Comparison of ENCODE assay signal across 25 cellular contexts in the genomic region with DNA sequence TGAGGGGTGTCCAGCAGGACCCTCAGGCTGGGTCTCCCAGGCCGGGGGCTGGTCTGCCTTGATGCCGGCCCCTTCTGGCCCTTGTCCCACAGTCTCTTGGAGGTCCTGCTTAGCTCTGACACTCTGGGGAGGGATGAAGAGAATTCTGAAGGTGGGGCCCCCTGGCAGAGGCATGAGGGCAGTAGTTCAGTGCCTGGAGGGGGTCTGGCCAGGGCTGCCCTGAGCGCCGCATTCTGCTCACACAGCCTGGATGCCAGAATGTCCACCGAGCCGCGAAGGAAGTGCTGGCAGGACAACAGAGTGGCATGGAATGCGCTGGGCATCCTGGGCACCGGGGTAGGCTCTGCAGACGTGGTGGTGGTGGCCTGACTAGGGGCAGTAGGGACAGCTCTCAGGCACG. TPM values are rescaled to one million over a fixed set of nuclear protein-coding genes. Genes with fewer than 3 reads are reported as not detected.
DNase-seq lines count a peak whose midpoint lies in the region; ATAC-seq, FAIRE-seq and TF ChIP-seq lines count a peak whose summit lies in the region.
"Had no signal": no experiment of that assay in that cellular context is flagged by ENCODE, and none has a peak within 500 bp of the region (broad histone marks: within the 10 kb centered on the region; RNA-seq: fewer than 3 reads in every experiment).

No MANE protein-coding gene starts in this region.

- no peak overlapping the region for H3K18ac ChIP-seq in mesenchymal stem cell (ENCODE audit: low read depth in 1 of 2, low read length in 2 of 2)

- no peak overlapping the region for H2BK5ac ChIP-seq in mesenchymal stem cell (ENCODE audit: low read depth, low read length, poor library complexity, severe bottlenecking)

- WGBS in mesenchymal stem cell, result 95% methylated on average over 11 of the region's 11 CpGs

- FAIRE-seq in bronchial epithelial cell (lab: Jason Lieb, UNC), result peak; percentile 32
- FAIRE-seq: GM19239 had no signal

- peaks cover 3 to 4% of the 10 kb centered on the region in 2 donors for H3K36me3 Mint-ChIP-seq in activated T-cell treated with anti-CD3 and anti-CD28 coated beads, Interleukin-2, amount 50 U/mL, for 72 hours (ENCODE audit: insufficient read depth in 2 of 2)
- H3K36me3 Mint-ChIP-seq: activated naive CD8-positive, alpha-beta T cell treated with anti-CD3 and anti-CD28 coated beads, Interleukin-2, amount 10 ng/mL, durations not matched to agents 7 days and 5 days had no signal

- H3K4me3 Mint-ChIP-seq in activated T-cell treated with anti-CD3 and anti-CD28 coated beads, Interleukin-2, amount 50 U/mL, for 72 hours, result no peak overlapping the region
- H3K4me3 Mint-ChIP-seq: activated naive CD8-positive, alpha-beta T cell treated with anti-CD3 and anti-CD28 coated beads, Interleukin-2, amount 10 ng/mL, durations not matched to agents 7 days and 5 days; HFFc6; IgD-negative memory B cell; neural crest cell; WTC11 had no signal

- H3K27ac ChIP-seq in HEK293 (ENCODE audit: extremely low read depth, low read depth, low read length), result no peak overlapping the region
- no peak overlapping the region for H3K27ac ChIP-seq in mesenchymal stem cell (ENCODE audit: low read length, poor library complexity, severe bottlenecking)
- H3K27ac ChIP-seq in subcutaneous abdominal adipose tissue (ENCODE audit: low read depth, low read length), result peak overlapping the region; percentile 70

- H3K9me3 Mint-ChIP-seq in activated T-cell treated with anti-CD3 and anti-CD28 coated beads, Interleukin-2, amount 50 U/mL, for 72 hours, result peaks cover 2 to 6% of the 10 kb centered on the region in 2 donors

- no peak overlapping the region for H3K27ac Mint-ChIP-seq in activated T-cell treated with anti-CD3 and anti-CD28 coated beads, Interleukin-2, amount 50 U/mL, for 72 hours
- H3K27ac Mint-ChIP-seq: activated naive CD8-positive, alpha-beta T cell treated with anti-CD3 and anti-CD28 coated beads, Interleukin-2, amount 10 ng/mL, durations not matched to agents 7 days and 5 days; activated T-helper 2 cell treated with anti-CD3 and anti-CD28 coated beads, Interferon-gamma antibody, Interleukin-2, Interleukin-4, amounts not matched to agents 10 μg/mL and 5 μg/mL and 100 μg/mL, durations not matched to agents 14 hours and 24 hours and 36 hours; HFFc6; WTC11 had no signal

- no peaks in the 10 kb centered on the region for H3K4me1 ChIP-seq in HEK293 (ENCODE audit: control insufficient read depth, insufficient read depth, low read length)
- H3K4me1 ChIP-seq in mesenchymal stem cell (ENCODE audit: control insufficient read depth, insufficient read depth, low read depth, low read length), result peaks cover 21% of the 10 kb centered on the region
- H3K4me1 ChIP-seq in subcutaneous abdominal adipose tissue (ENCODE audit: control insufficient read depth in 5 of 5, insufficient read depth in 5 of 5, low read length in 5 of 5), result peaks cover 22 to 86% (median 84%) of the 10 kb centered on the region in 5 donors

- no peak overlapping the region for H2AFZ ChIP-seq in mesenchymal stem cell (ENCODE audit: low read depth, low read length)

- TF ChIP-seq CTCF in HEK293 (tag by site-specific recombination; IDR thresholded peaks at IDR 0.05) (no peak), bronchial epithelial cell (IDR thresholded peaks at IDR 0.05; ENCODE audit: insufficient read depth, low read length, severe bottlenecking) (no peak)

- no peak overlapping the region for H4K91ac ChIP-seq in mesenchymal stem cell (ENCODE audit: low read length)

- H3K4me3 ChIP-seq in HEK293 (ENCODE audit: low read depth, low read length) (no peak overlapping the region), bronchial epithelial cell (ENCODE audit: low read depth, low read length) (no peak overlapping the region), mesenchymal stem cell (ENCODE audit: insufficient read depth in 1 of 2, low read depth in 1 of 2, low read length in 2 of 2) (no peak overlapping the region), subcutaneous abdominal adipose tissue (ENCODE audit: low read depth in 1 of 5, low read length in 5 of 5) (no peak overlapping the region)
- H3K4me3 ChIP-seq: heart right ventricle had no signal

- peaks cover 2% of the 10 kb centered on the region for H3K27me3 ChIP-seq in bronchial epithelial cell (ENCODE audit: control insufficient read depth, insufficient read depth, low read length)
- H3K27me3 ChIP-seq in mesenchymal stem cell (ENCODE audit: control insufficient read depth in 1 of 2, insufficient read depth in 1 of 2, low read length in 2 of 2), result no peaks in the 10 kb centered on the region
- no peaks in the 10 kb centered on the region for H3K27me3 ChIP-seq in subcutaneous abdominal adipose tissue (ENCODE audit: control insufficient read depth in 5 of 5, insufficient read depth in 4 of 5, low read length in 5 of 5)
- H3K27me3 ChIP-seq: heart right ventricle had no signal

- H3K27me3 Mint-ChIP-seq in activated T-cell treated with anti-CD3 and anti-CD28 coated beads, Interleukin-2, amount 50 U/mL, for 72 hours (ENCODE audit: low read depth), result peaks cover 10% of the 10 kb centered on the region

- H3K4me1 Mint-ChIP-seq in activated T-cell treated with anti-CD3 and anti-CD28 coated beads, Interleukin-2, amount 50 U/mL, for 72 hours (ENCODE audit: low read depth), result no peaks in the 10 kb centered on the region

- no peak overlapping the region for H2AK5ac ChIP-seq in mesenchymal stem cell (ENCODE audit: low read length, severe bottlenecking)

- no peak overlapping the region for H3K9ac ChIP-seq in mesenchymal stem cell (ENCODE audit: low read length)
- no peak overlapping the region for H3K9ac ChIP-seq in subcutaneous abdominal adipose tissue (ENCODE audit: low read length in 5 of 5)

- H3K36me3 ChIP-seq in HEK293 (ENCODE audit: control insufficient read depth in 2 of 2, insufficient read depth in 1 of 2, low read length in 2 of 2), result peaks cover 0 to 68% of the 10 kb centered on the region in 2 experiments; a peak in 2 of 3 replicates
- H3K36me3 ChIP-seq in bronchial epithelial cell (ENCODE audit: control insufficient read depth, insufficient read depth, low read length), result no peaks in the 10 kb centered on the region
- peaks cover 12 to 47% of the 10 kb centered on the region in 2 experiments for H3K36me3 ChIP-seq in mesenchymal stem cell (ENCODE audit: control insufficient read depth in 1 of 2, insufficient read depth in 2 of 2, low read depth in 1 of 2, low read length in 2 of 2)
- peaks cover 0 to 7% (median 3%) of the 10 kb centered on the region in 5 donors for H3K36me3 ChIP-seq in subcutaneous abdominal adipose tissue (ENCODE audit: control insufficient read depth in 5 of 5, insufficient read depth in 5 of 5, low read length in 5 of 5)

- peak overlapping the region in 1 of 2 experiments; percentile 39 for H3K14ac ChIP-seq in mesenchymal stem cell (ENCODE audit: low read length in 2 of 2)

- H3K4ac ChIP-seq in mesenchymal stem cell (ENCODE audit: low read depth in 1 of 2, low read length in 2 of 2), result no peak overlapping the region

- H3K9me3 ChIP-seq in HEK293 (ENCODE audit: control insufficient read depth, insufficient read depth, low read depth, low read length), result no peaks in the 10 kb centered on the region
- peaks cover 11% of the 10 kb centered on the region for H3K9me3 ChIP-seq in mesenchymal stem cell (ENCODE audit: control insufficient read depth, low read length)
- peaks cover 0 to 11% (median 9%) of the 10 kb centered on the region in 5 donors for H3K9me3 ChIP-seq in subcutaneous abdominal adipose tissue (ENCODE audit: control insufficient read depth in 5 of 5, low read length in 5 of 5)

- no peak overlapping the region for H2BK12ac ChIP-seq in mesenchymal stem cell (ENCODE audit: low read length in 2 of 2)

- no peak overlapping the region for H3K23ac ChIP-seq in mesenchymal stem cell (ENCODE audit: low read length in 2 of 2)

- no peak for ATAC-seq in HG03457 (IDR thresholded peaks at IDR 0.05; ENCODE audit: unreplicated experiment)
- ATAC-seq in activated T-cell treated with anti-CD3 and anti-CD28 coated beads, Interleukin-2, amount 50 U/mL, for 72 hours (replicated peaks in 1 of 2), result no peak
- ATAC-seq: left colon, WTC11 had no signal

- POLR2A ChIA-PET in HEK293 (lab: Yijun Ruan, JAX), result interaction anchor here (0.5 kb wide), 1 partner anchor 117 kb away, joined by 4 read pairs; no protein-coding TSS in a partner anchor

- H2BK120ac ChIP-seq in mesenchymal stem cell (ENCODE audit: low read depth, low read length), result no peak overlapping the region

- CTCF ChIA-PET in HEK293 (lab: Yijun Ruan, JAX), result interaction anchor here (0.5 to 1.2 kb wide), 2 partner anchors 94 to 896 kb away, joined by 3 to 4 read pairs; no protein-coding TSS in a partner anchor

- H4K8ac ChIP-seq in mesenchymal stem cell (ENCODE audit: low read length), result peak overlapping the region; percentile 21

- no peak overlapping the region for H2BK15ac ChIP-seq in mesenchymal stem cell (ENCODE audit: low read depth, poor library complexity, severe bottlenecking)

- no peak for DNase-seq in bronchial epithelial cell (ENCODE audit: low read depth)
- no peak for DNase-seq in mesenchymal stem cell
- DNase-seq in NCI-H526 (lab: John Stamatoyannopoulos, UW), result no peak
- no peak for DNase-seq in LoVo (ENCODE audit: low spot score)
- no peak for DNase-seq in activated T-cell treated with anti-CD3 and anti-CD28 coated beads, Interleukin-2, amount 50 U/mL, for 72 hours
- DNase-seq: activated CD4-positive, alpha-beta T cell treated with anti-CD3 and anti-CD28 coated beads, Interleukin-2, amount 50 U/mL, for 1 hour; activated naive CD8-positive, alpha-beta T cell treated with anti-CD3 and anti-CD28 coated beads, Interleukin-2, amount 10 ng/mL, durations not matched to agents 7 days and 5 days; effector CD8-positive, alpha-beta T cell; erythroblast; foreskin fibroblast; heart right ventricle; HFFc6; left colon; NCI-H1105; NCI-H2029 treated with DMSO at 0.1 percent for 48 hours; NCI-H82; substantia nigra had no signal

- no peak overlapping the region for H3K4me2 ChIP-seq in mesenchymal stem cell (ENCODE audit: low read length, poor library complexity, severe bottlenecking)

- H3K79me1 ChIP-seq in mesenchymal stem cell (replicated peaks; ENCODE audit: low read length, poor library complexity, severe bottlenecking), result peaks cover 21% of the 10 kb centered on the region

TF ChIP-seq in HEK293, 187 proteins besides CTCF, POLR2A, EP300 and RAD21 (continues in another document):
- TF ChIP-seq TCF7L2 (IDR thresholded peaks at IDR 0.05; ENCODE audit: borderline replicate concordance, low read depth, low read length), result no peak

RNA-seq across cellular contexts. Expression of gene SMAD6, which starts 55.5 kb away (rescaled TPM):
- 0.79 TPM in 1 of 2 replicates, not detected in the other for total RNA-seq in bronchial epithelial cell
- polyA plus RNA-seq in mesenchymal stem cell (2013, experiment 1 of 2), result 5.5 TPM
- polyA plus RNA-seq in mesenchymal stem cell (2013, experiment 2 of 2), result 5.6 TPM
- total RNA-seq in activated T-cell treated with anti-CD3 and anti-CD28 coated beads, Interleukin-2, amount 50 U/mL, for 72 hours, result under 1 TPM; 0.31 to 0.35 TPM
- polyA plus RNA-seq: IgD-negative memory B cell had no signal
